1 cellular context compared by ENCODE assay signal in genomic region chr5:176812269-176813259, GRCh38.
TF ChIP-seq lines count a peak whose summit lies in the region.

No MANE protein-coding gene starts in this region.

TF ChIP-seq in SK-N-SH, 30 proteins besides CTCF, POLR2A, EP300 and RAD21 (continued from another document):
- TF ChIP-seq RXRA (IDR thresholded peaks at IDR 0.05; ENCODE audit: borderline replicate concordance, low read depth), result no peak
- TF ChIP-seq FOXJ3 (CRISPR knock-in tag; IDR thresholded peaks at IDR 0.05), result no peak
- no peak for TF ChIP-seq MAX (IDR thresholded peaks at IDR 0.05; ENCODE audit: low read depth)
- TF ChIP-seq SIN3A (IDR thresholded peaks at IDR 0.05; ENCODE audit: borderline replicate concordance, low read depth, low read length), result no peak
- TF ChIP-seq RCOR1 (IDR thresholded peaks at IDR 0.05; ENCODE audit: low read length), result peak; percentile 22; the same call in 1 of the 2 replicates
- TF ChIP-seq TCF12 (IDR thresholded peaks at IDR 0.05), result no peak
- TF ChIP-seq EZH2phosphoT487 (IDR thresholded peaks at IDR 0.05; ENCODE audit: borderline replicate concordance, low read depth), result no peak
- TF ChIP-seq JUND (IDR thresholded peaks at IDR 0.05), result no peak
- no peak for TF ChIP-seq IRF3 (IDR thresholded peaks at IDR 0.05; ENCODE audit: low read depth, low read length)
- no peak for TF ChIP-seq ELF1 (IDR thresholded peaks at IDR 0.05)
- TF ChIP-seq GATA2 (CRISPR knock-in tag; IDR thresholded peaks at IDR 0.05), result peak; percentile 17; the same call in 1 of the 2 replicates
- no peak for TF ChIP-seq NFIC (IDR thresholded peaks at IDR 0.05; ENCODE audit: borderline replicate concordance)
- peak; percentile 88 for TF ChIP-seq SMC3 (IDR thresholded peaks at IDR 0.05; ENCODE audit: low read depth, low read length)
- TF ChIP-seq GABPA (IDR thresholded peaks at IDR 0.05; ENCODE audit: low read depth), result no peak
